ENCODE assay signal across 12 cellular contexts in genomic region chr6:105799051-105799450, GRCh38.
DNase-seq lines count a peak whose midpoint lies in the region; ATAC-seq and TF ChIP-seq lines count a peak whose summit lies in the region.
"Had no signal": no experiment of that assay in that cellular context is flagged by ENCODE, and none has a peak within 500 bp of the region (broad histone marks: within the 10 kb centered on the region; RNA-seq: fewer than 3 reads in every experiment).

No MANE protein-coding gene starts in this region.

- ATAC-seq in left cardiac atrium (peak; percentile 39 to 63), GM21381 (IDR thresholded peaks at IDR 0.05; ENCODE audit: unreplicated experiment) (no peak), GM21526 (IDR thresholded peaks at IDR 0.05; ENCODE audit: low FRiP score, unreplicated experiment) (no peak)
- ATAC-seq in activated T-cell treated with anti-CD3 and anti-CD28 coated beads, Interleukin-2, amount 50 U/mL, for 4 hours, result no peak

- peaks cover 35 to 39% (median 39%) of the 10 kb centered on the region in 3 donors for H3K4me1 ChIP-seq in skeletal muscle tissue (ENCODE audit: control insufficient read depth in 3 of 3, insufficient read depth in 3 of 3, low read length in 3 of 3)

- H3K9me3 ChIP-seq in skeletal muscle tissue (ENCODE audit: control insufficient read depth in 3 of 3, low read length in 3 of 3), result peaks cover 0 to 2% (median 0%) of the 10 kb centered on the region in 3 donors

- TF ChIP-seq CTCF in C4-2B (conservative IDR thresholded peaks at IDR 0.05) (no peak), NB4 (IDR thresholded peaks at IDR 0.05; ENCODE audit: low read depth, low read length) (no peak)

- peaks cover 22% of the 10 kb centered on the region for H3K4me1 Mint-ChIP-seq in activated T-cell treated with anti-CD3 and anti-CD28 coated beads, Interleukin-2, amount 50 U/mL, for 4 hours (ENCODE audit: low read depth)
- H3K4me1 Mint-ChIP-seq: CD8-positive, alpha-beta memory T cell had no signal

- H3K4me3 ChIP-seq in NB4 (ENCODE audit: low read depth, low read length) (no peak overlapping the region), skeletal muscle tissue (ENCODE audit: low read length in 3 of 3) (peak overlapping the region in 2 of 3 donors; percentile 29 to 31)

- no peaks in the 10 kb centered on the region for H3K27me3 ChIP-seq in skeletal muscle tissue (ENCODE audit: control insufficient read depth in 3 of 3, insufficient read depth in 3 of 3, low read length in 3 of 3)

- peak overlapping the region; percentile 12; the same call in 1 of the 2 replicates for H3K27ac ChIP-seq in C4-2B
- peak overlapping the region; percentile 68 for H3K27ac ChIP-seq in skeletal muscle tissue (ENCODE audit: low read depth, low read length)

- DNase-seq in NB4 (ENCODE audit: low read depth) (peak; percentile 59), left cardiac atrium (no peak), NCI-H2081 (lab: John Stamatoyannopoulos, UW) (no peak)
- DNase-seq in activated T-cell treated with anti-CD3 and anti-CD28 coated beads, Interleukin-2, amount 50 U/mL, for 4 hours, result no peak
- DNase-seq: activated naive CD8-positive, alpha-beta T cell treated with anti-CD3 and anti-CD28 coated beads for 36 hours; CD8-positive, alpha-beta memory T cell; MM.1S; RPMI8226 had no signal

- no peak for TF ChIP-seq POLR2A in NB4 (IDR thresholded peaks at IDR 0.05; ENCODE audit: extremely low read depth, insufficient read length)

- no peaks in the 10 kb centered on the region for H3K27me3 Mint-ChIP-seq in activated T-cell treated with anti-CD3 and anti-CD28 coated beads, Interleukin-2, amount 50 U/mL, for 4 hours (ENCODE audit: low read depth)
- H3K27me3 Mint-ChIP-seq: CD8-positive, alpha-beta memory T cell had no signal

- intact Hi-C loops in left cardiac atrium (cut with DNase I), result no loop called here

- no peaks in the 10 kb centered on the region for H3K9me3 Mint-ChIP-seq in activated T-cell treated with anti-CD3 and anti-CD28 coated beads, Interleukin-2, amount 50 U/mL, for 4 hours
- H3K9me3 Mint-ChIP-seq: CD8-positive, alpha-beta memory T cell had no signal

- H3K36me3 ChIP-seq in skeletal muscle tissue (ENCODE audit: control insufficient read depth in 3 of 3, insufficient read depth in 3 of 3, low read length in 3 of 3), result no peaks in the 10 kb centered on the region

- no peaks in the 10 kb centered on the region for H3K36me3 Mint-ChIP-seq in activated T-cell treated with anti-CD3 and anti-CD28 coated beads, Interleukin-2, amount 50 U/mL, for 4 hours (ENCODE audit: insufficient read depth)
- H3K36me3 Mint-ChIP-seq: activated naive CD8-positive, alpha-beta T cell treated with anti-CD3 and anti-CD28 coated beads for 36 hours; CD8-positive, alpha-beta memory T cell had no signal

- H3K4me3 Mint-ChIP-seq in activated T-cell treated with anti-CD3 and anti-CD28 coated beads, Interleukin-2, amount 50 U/mL, for 4 hours, result no peak overlapping the region
- H3K4me3 Mint-ChIP-seq: activated naive CD8-positive, alpha-beta T cell treated with anti-CD3 and anti-CD28 coated beads for 36 hours; CD8-positive, alpha-beta memory T cell had no signal

- no peak overlapping the region for H3K9ac ChIP-seq in skeletal muscle tissue (ENCODE audit: low read depth in 1 of 3, low read length in 3 of 3)

Comparison
In these comparisons a context has a peak if more than half of its experiments do, and no peak if none do; other contexts are left out.
1. ATAC-seq: peak in left cardiac atrium (2 of 2); none in GM21381 (single experiment), GM21526 (single experiment) and activated T-cell treated with anti-CD3 and anti-CD28 coated beads, Interleukin-2, amount 50 U/mL, for 4 hours (0 of 2).